8 cellular contexts compared by ENCODE assay signal in the genomic region with DNA sequence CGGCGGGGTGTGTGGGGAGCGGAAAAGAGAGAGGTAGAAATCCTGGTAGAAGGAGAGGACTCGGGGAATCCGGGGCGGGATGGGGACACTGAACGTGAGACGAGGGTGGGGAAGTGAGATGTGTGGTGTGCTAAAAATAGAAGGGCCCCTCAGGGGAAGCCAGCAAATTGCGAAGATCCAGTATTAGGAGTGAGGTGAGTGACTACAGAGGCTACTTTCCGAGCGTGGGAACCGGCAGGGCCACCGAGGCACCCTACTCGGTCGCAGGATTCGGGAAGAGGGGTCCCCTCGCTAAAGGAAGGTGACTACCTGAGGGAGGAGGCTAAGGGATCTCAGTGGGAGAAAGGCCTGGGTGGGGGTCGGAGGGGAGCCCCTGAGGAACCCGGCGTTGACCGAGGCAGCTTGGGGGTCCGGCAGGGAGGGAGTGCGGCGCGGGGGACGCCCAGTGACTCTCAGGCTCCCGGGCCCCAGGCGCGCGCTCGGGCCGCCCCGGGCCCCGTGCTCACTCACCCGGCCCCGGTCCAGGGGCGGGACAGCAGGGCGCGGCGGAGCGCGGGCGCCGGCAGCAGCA. TPM values are rescaled to one million over a fixed set of nuclear protein-coding genes. Genes with fewer than 3 reads are reported as not detected.
DNase-seq lines count a peak whose midpoint lies in the region; ATAC-seq and TF ChIP-seq lines count a peak whose summit lies in the region.

No MANE protein-coding gene starts in this region.

- TF ChIP-seq CTCF in AG10803 (conservative IDR thresholded peaks at IDR 0.05; ENCODE audit: low read length): no peak
- TF ChIP-seq CTCF in Panc1 (IDR thresholded peaks at IDR 0.05): no peak

- H3K4me1 ChIP-seq in Panc1 (ENCODE audit: control insufficient read depth, insufficient read depth, low read length): peaks cover 30% of the 10 kb centered on the region
- H3K4me1 ChIP-seq in endocrine pancreas (ENCODE audit: control insufficient read depth, insufficient read depth, low read length): no peaks in the 10 kb centered on the region

- in situ Hi-C loops in Panc1 (cut with HindIII; ENCODE audit: low pct_unique_long_range_greater_than_20kb, low sequenced_read_pairs): no loop called here

- ATAC-seq in Panc1: peak; percentile 5
- ATAC-seq in naive thymus-derived CD8-positive, alpha-beta T cell: no peak

- DNase-seq in AG10803 (ENCODE audit: low read depth) (no peak), GM19238 (ENCODE audit: insufficient read length, low spot score) (peak; percentile 33), Panc1 (ENCODE audit: low read depth, low spot score) (no peak), Ammon's horn (ENCODE audit: low spot score) (no peak), cerebellar cortex (ENCODE audit: low spot score) (no peak), midbrain (lab: John Stamatoyannopoulos, UW) (no peak)
- no peak for DNase-seq in naive thymus-derived CD8-positive, alpha-beta T cell

- H3K36me3 ChIP-seq in Panc1 (ENCODE audit: control insufficient read depth, insufficient read depth, low read length) (peaks cover 4% of the 10 kb centered on the region; the same call in 1 of the 2 replicates), endocrine pancreas (ENCODE audit: control insufficient read depth, insufficient read depth, low read length) (no peaks in the 10 kb centered on the region)

- H3K9me3 Mint-ChIP-seq in naive thymus-derived CD8-positive, alpha-beta T cell: no peaks in the 10 kb centered on the region

- H3K27me3 ChIP-seq in Panc1 (ENCODE audit: control insufficient read depth, insufficient read depth, low read length) (no peaks in the 10 kb centered on the region), endocrine pancreas (ENCODE audit: control insufficient read depth, insufficient read depth, low read length) (no peaks in the 10 kb centered on the region)

- BruUV-seq in Panc1 (replicated peaks; lab: Mats Ljungman, UMichigan): no TSS peak

- peaks cover 15 to 52% (median 32%) of the 10 kb centered on the region in 4 donors for H3K4me1 Mint-ChIP-seq in naive thymus-derived CD8-positive, alpha-beta T cell

- POLR2A ChIA-PET in Panc1 (lab: Charles Lee): interaction anchor here (0.6 kb wide), 1 partner anchor 309 kb away, joined by 3 read pairs; no protein-coding TSS in a partner anchor
- POLR2A ChIA-PET in naive thymus-derived CD8-positive, alpha-beta T cell (lab: Charles Lee): interaction anchor here (1.2 to 2.2 kb wide), 6 partner anchors 25 to 172 kb away, joined by 3 to 17 read pairs (median 8); a partner anchor contains a TSS

- peak overlapping the region; percentile 95 for H3K27ac ChIP-seq in Panc1 (ENCODE audit: low read length)

- H3K9me3 ChIP-seq in Panc1 (ENCODE audit: control insufficient read depth, insufficient read depth, low read depth, low read length) (no peaks in the 10 kb centered on the region), endocrine pancreas (ENCODE audit: control insufficient read depth, low read length) (no peaks in the 10 kb centered on the region)

- CTCF ChIA-PET in Panc1 (lab: Charles Lee): interaction anchor here (1.5 kb wide), 1 partner anchor 11 kb away, joined by 7 read pairs; no protein-coding TSS in a partner anchor

- H3K4me3 ChIP-seq in AG10803 (ENCODE audit: low read length) (peak overlapping the region; percentile 86), Panc1 (ENCODE audit: low read depth in 2 of 2, low read length in 2 of 2) (peak overlapping the region; percentile 81 to 93), endocrine pancreas (ENCODE audit: control insufficient read depth, insufficient read depth, low read length) (peak overlapping the region; percentile 20)

- intact Hi-C loops in Panc1 (cut with micrococcal nuclease; ENCODE audit: unreplicated experiment): loop anchor here (10.0 kb wide), 1 partner anchor 193 kb away; no protein-coding TSS in a partner anchor

- H3K27me3 Mint-ChIP-seq in naive thymus-derived CD8-positive, alpha-beta T cell: no peaks in the 10 kb centered on the region

- H3K4me3 Mint-ChIP-seq in naive thymus-derived CD8-positive, alpha-beta T cell: peak overlapping the region; percentile 88 to 95 (median 92)

- H3K9ac ChIP-seq in endocrine pancreas (ENCODE audit: control insufficient read depth, insufficient read depth, low read length): peak overlapping the region; percentile 83

- peaks cover 0 to 6% (median 0%) of the 10 kb centered on the region in 3 donors for H3K36me3 Mint-ChIP-seq in naive thymus-derived CD8-positive, alpha-beta T cell

- peak overlapping the region; percentile 67 to 98 (median 94) for H3K27ac Mint-ChIP-seq in naive thymus-derived CD8-positive, alpha-beta T cell

RNA-seq across cellular contexts. Expression of a gene that starts 0.3 kb away (rescaled TPM):
- total RNA-seq in Panc1 (2021; ENCODE audit: unreplicated experiment): 21.7 TPM
- 41.3 TPM for polyA plus RNA-seq in Panc1 (2012; ENCODE audit: insufficient read length)
- 1 to 10 TPM; 1.6 to 2.5 TPM for total RNA-seq in naive thymus-derived CD8-positive, alpha-beta T cell
- polyA plus RNA-seq in naive thymus-derived CD8-positive, alpha-beta T cell: 1 to 10 TPM in 1 of 3 donors, under 1 TPM in 2; 0.31 to 2.0 (median 0.39) TPM

RNA-seq across cellular contexts. Expression of a gene that starts 42.6 kb away (rescaled TPM):
- not detected for total RNA-seq in Panc1 (2021; ENCODE audit: unreplicated experiment)
- polyA plus RNA-seq in Panc1 (2012; ENCODE audit: insufficient read length): not detected
- total RNA-seq in naive thymus-derived CD8-positive, alpha-beta T cell: not detected
- not detected for polyA plus RNA-seq in naive thymus-derived CD8-positive, alpha-beta T cell

RNA-seq across cellular contexts. Expression of a gene that starts 54.4 kb away (rescaled TPM):
- 59.4 TPM for total RNA-seq in Panc1 (2021; ENCODE audit: unreplicated experiment)
- polyA plus RNA-seq in Panc1 (2012; ENCODE audit: insufficient read length): 53.4 TPM
- 10 to 100 TPM; 29.0 to 30.7 TPM for total RNA-seq in naive thymus-derived CD8-positive, alpha-beta T cell
- polyA plus RNA-seq in naive thymus-derived CD8-positive, alpha-beta T cell: 1 to 10 TPM; 1.6 to 4.4 (median 4.4) TPM

Comparison
In these comparisons a context has a peak if more than half of its experiments do, and no peak if none do; other contexts are left out.
1. H3K4me3 ChIP-seq: peak in every context shown above with its lines; median percentile 87 in Panc1; 86 in AG10803; 20 in endocrine pancreas.